In the genomic region with DNA sequence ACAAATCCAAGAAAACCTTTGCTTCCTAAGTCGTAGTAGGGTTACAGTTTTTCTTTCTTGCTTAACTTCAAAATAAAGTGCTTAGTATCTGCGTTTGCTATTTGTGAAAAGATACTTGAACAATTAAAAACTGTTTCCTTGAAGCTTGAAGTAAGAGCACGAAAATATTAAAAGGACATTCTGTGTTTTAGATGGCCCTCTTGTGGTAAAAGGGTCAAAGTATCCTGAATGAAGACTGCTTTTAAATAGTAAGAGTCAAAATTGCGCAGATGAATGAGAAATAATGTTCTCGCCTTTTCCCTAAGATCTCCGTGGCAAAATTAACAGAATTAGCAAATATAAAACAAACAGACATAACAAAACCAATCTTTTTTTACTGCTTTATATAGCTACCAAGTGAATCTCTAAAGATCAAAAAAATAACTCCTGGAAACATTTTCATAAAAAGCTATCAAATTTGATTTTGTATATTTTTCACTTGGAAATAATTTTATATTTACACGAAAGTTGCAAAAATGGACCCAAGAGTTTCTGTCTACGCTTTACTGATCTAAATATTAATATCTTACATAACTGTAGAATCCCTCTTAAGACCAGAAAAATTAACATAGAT, we compare ENCODE assay signal across 8 cellular contexts.
DNase-seq lines count a peak whose midpoint lies in the region; ATAC-seq and TF ChIP-seq lines count a peak whose summit lies in the region.

No MANE protein-coding gene starts in this region.

- H3K36me3 Mint-ChIP-seq in neural crest cell (ENCODE audit: low read depth), result peaks cover 6% of the 10 kb centered on the region

- H3K27ac Mint-ChIP-seq in neural crest cell (ENCODE audit: unreplicated experiment), result no peak overlapping the region

- peak; percentile 76 for TF ChIP-seq CTCF in neural crest cell (conservative IDR thresholded peaks at IDR 0.05)

- H3K27me3 Mint-ChIP-seq in neural crest cell (ENCODE audit: low read depth), result no peaks in the 10 kb centered on the region

- TF ChIP-seq EP300 in Ishikawa (IDR thresholded peaks at IDR 0.05; ENCODE audit: borderline replicate concordance), result no peak

- peak; percentile 69 for TF ChIP-seq RAD21 in Ishikawa (IDR thresholded peaks at IDR 0.05; ENCODE audit: low read depth)

- peak; percentile 36 for DNase-seq in NOMO-1 treated with DMSO at 0.1 percent for 48 hours (lab: John Stamatoyannopoulos, UW; ENCODE audit: unreplicated experiment)
- no peak for DNase-seq in NOMO-1 treated with dmso at 0.1 percent for 144 hours (lab: John Stamatoyannopoulos, UW; ENCODE audit: unreplicated experiment)
- peak; percentile 65 for DNase-seq in fibroblast of gingiva (ENCODE audit: low read depth)
- no peak for DNase-seq in neural crest cell (ENCODE audit: low read depth, low spot score)
- DNase-seq in iPS-NIHi11 (ENCODE audit: low spot score), result no peak

- peaks cover 20% of the 10 kb centered on the region for H3K4me1 Mint-ChIP-seq in neural crest cell

- no peaks in the 10 kb centered on the region for H3K9me3 Mint-ChIP-seq in neural crest cell

- H3K4me3 Mint-ChIP-seq in neural crest cell, result no peak overlapping the region

- ATAC-seq in SK-N-SH treated with all-trans-retinoic acid at 6 μM for 48 hours (peak; percentile 76), HG02642 (IDR thresholded peaks at IDR 0.05; ENCODE audit: poor library complexity, unreplicated experiment) (no peak)

TF ChIP-seq in Ishikawa, 13 proteins besides CTCF, POLR2A, EP300 and RAD21:
- TF ChIP-seq TEAD4 (IDR thresholded peaks at IDR 0.05), result no peak
- no peak for TF ChIP-seq NFIC (IDR thresholded peaks at IDR 0.05)
- no peak for TF ChIP-seq CEBPB (IDR thresholded peaks at IDR 0.05)
- TF ChIP-seq TAF1 (IDR thresholded peaks at IDR 0.05; ENCODE audit: low read depth), result no peak
- TF ChIP-seq USF1 (IDR thresholded peaks at IDR 0.05), result no peak
- TF ChIP-seq, protein P1, sequence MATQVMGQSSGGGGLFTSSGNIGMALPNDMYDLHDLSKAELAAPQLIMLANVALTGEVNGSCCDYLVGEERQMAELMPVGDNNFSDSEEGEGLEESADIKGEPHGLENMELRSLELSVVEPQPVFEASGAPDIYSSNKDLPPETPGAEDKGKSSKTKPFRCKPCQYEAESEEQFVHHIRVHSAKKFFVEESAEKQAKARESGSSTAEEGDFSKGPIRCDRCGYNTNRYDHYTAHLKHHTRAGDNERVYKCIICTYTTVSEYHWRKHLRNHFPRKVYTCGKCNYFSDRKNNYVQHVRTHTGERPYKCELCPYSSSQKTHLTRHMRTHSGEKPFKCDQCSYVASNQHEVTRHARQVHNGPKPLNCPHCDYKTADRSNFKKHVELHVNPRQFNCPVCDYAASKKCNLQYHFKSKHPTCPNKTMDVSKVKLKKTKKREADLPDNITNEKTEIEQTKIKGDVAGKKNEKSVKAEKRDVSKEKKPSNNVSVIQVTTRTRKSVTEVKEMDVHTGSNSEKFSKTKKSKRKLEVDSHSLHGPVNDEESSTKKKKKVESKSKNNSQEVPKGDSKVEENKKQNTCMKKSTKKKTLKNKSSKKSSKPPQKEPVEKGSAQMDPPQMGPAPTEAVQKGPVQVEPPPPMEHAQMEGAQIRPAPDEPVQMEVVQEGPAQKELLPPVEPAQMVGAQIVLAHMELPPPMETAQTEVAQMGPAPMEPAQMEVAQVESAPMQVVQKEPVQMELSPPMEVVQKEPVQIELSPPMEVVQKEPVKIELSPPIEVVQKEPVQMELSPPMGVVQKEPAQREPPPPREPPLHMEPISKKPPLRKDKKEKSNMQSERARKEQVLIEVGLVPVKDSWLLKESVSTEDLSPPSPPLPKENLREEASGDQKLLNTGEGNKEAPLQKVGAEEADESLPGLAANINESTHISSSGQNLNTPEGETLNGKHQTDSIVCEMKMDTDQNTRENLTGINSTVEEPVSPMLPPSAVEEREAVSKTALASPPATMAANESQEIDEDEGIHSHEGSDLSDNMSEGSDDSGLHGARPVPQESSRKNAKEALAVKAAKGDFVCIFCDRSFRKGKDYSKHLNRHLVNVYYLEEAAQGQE (IDR thresholded peaks at IDR 0.05; ENCODE audit: low read depth), result no peak
- TF ChIP-seq FOXM1 (IDR thresholded peaks at IDR 0.05; ENCODE audit: borderline replicate concordance, low read depth), result no peak
- no peak for TF ChIP-seq EGR1 (IDR thresholded peaks at IDR 0.05)
- TF ChIP-seq YY1 (IDR thresholded peaks at IDR 0.05; ENCODE audit: low read depth), result no peak
- TF ChIP-seq ZBTB7A (IDR thresholded peaks at IDR 0.05; ENCODE audit: low read depth), result no peak
- no peak for TF ChIP-seq CREB1 (IDR thresholded peaks at IDR 0.05; ENCODE audit: low read depth)
- TF ChIP-seq TCF12 (IDR thresholded peaks at IDR 0.05; ENCODE audit: low read depth), result no peak
- TF ChIP-seq, protein P2, sequence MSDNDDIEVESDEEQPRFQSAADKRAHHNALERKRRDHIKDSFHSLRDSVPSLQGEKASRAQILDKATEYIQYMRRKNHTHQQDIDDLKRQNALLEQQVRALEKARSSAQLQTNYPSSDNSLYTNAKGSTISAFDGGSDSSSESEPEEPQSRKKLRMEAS (IDR thresholded peaks at IDR 0.05), result no peak

TF ChIP-seq in SK-N-SH treated with all-trans-retinoic acid at 6 μM for 48 hours, 23 proteins besides CTCF, POLR2A, EP300 and RAD21 (continues in another document):
- no peak for TF ChIP-seq SNAI2 (CRISPR knock-in tag; IDR thresholded peaks at IDR 0.05)
- TF ChIP-seq, protein P3, sequence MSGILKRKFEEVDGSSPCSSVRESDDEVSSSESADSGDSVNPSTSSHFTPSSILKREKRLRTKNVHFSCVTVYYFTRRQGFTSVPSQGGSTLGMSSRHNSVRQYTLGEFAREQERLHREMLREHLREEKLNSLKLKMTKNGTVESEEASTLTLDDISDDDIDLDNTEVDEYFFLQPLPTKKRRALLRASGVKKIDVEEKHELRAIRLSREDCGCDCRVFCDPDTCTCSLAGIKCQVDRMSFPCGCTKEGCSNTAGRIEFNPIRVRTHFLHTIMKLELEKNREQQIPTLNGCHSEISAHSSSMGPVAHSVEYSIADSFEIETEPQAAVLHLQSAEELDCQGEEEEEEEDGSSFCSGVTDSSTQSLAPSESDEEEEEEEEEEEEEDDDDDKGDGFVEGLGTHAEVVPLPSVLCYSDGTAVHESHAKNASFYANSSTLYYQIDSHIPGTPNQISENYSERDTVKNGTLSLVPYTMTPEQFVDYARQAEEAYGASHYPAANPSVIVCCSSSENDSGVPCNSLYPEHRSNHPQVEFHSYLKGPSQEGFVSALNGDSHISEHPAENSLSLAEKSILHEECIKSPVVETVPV (CRISPR knock-in tag; IDR thresholded peaks at IDR 0.05), result no peak
- TF ChIP-seq GLIS3 (CRISPR knock-in tag; IDR thresholded peaks at IDR 0.05), result no peak
- TF ChIP-seq BACH2 (CRISPR knock-in tag; IDR thresholded peaks at IDR 0.05; ENCODE audit: borderline replicate concordance), result no peak
- TF ChIP-seq, protein P4, sequence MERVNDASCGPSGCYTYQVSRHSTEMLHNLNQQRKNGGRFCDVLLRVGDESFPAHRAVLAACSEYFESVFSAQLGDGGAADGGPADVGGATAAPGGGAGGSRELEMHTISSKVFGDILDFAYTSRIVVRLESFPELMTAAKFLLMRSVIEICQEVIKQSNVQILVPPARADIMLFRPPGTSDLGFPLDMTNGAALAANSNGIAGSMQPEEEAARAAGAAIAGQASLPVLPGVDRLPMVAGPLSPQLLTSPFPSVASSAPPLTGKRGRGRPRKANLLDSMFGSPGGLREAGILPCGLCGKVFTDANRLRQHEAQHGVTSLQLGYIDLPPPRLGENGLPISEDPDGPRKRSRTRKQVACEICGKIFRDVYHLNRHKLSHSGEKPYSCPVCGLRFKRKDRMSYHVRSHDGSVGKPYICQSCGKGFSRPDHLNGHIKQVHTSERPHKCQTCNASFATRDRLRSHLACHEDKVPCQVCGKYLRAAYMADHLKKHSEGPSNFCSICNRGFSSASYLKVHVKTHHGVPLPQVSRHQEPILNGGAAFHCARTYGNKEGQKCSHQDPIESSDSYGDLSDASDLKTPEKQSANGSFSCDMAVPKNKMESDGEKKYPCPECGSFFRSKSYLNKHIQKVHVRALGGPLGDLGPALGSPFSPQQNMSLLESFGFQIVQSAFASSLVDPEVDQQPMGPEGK (CRISPR knock-in tag; IDR thresholded peaks at IDR 0.05; ENCODE audit: borderline replicate concordance), result no peak
- no peak for TF ChIP-seq ZNF8 (CRISPR knock-in tag; IDR thresholded peaks at IDR 0.05)
- TF ChIP-seq PPARA (CRISPR knock-in tag; IDR thresholded peaks at IDR 0.05; ENCODE audit: borderline replicate concordance), result no peak
- no peak for TF ChIP-seq CREB5 (CRISPR knock-in tag; IDR thresholded peaks at IDR 0.05; ENCODE audit: low read depth)
- no peak for TF ChIP-seq POU6F1 (CRISPR knock-in tag; IDR thresholded peaks at IDR 0.05; ENCODE audit: borderline replicate concordance, low read depth)
- TF ChIP-seq ISL1 (CRISPR knock-in tag; IDR thresholded peaks at IDR 0.05), result no peak
- no peak for TF ChIP-seq ZNF70 (CRISPR knock-in tag; IDR thresholded peaks at IDR 0.05)
- TF ChIP-seq ZNF565 (CRISPR knock-in tag; conservative IDR thresholded peaks at IDR 0.05; ENCODE audit: low read depth), result no peak
- TF ChIP-seq ARNTL (CRISPR knock-in tag; IDR thresholded peaks at IDR 0.05; ENCODE audit: borderline replicate concordance, low read depth), result no peak
- no peak for TF ChIP-seq ESRRG (CRISPR knock-in tag; IDR thresholded peaks at IDR 0.05)
- no peak for TF ChIP-seq CSDC2 (CRISPR knock-in tag; IDR thresholded peaks at IDR 0.05)

Comparison
In these comparisons a context has a peak if more than half of its experiments do, and no peak if none do; other contexts are left out.
1. DNase-seq: peak in NOMO-1 treated with DMSO at 0.1 percent for 48 hours (single experiment) and fibroblast of gingiva (single experiment); none in NOMO-1 treated with dmso at 0.1 percent for 144 hours (single experiment), neural crest cell (single experiment) and iPS-NIHi11 (single experiment).